In genomic region chr4:2583517-2583916, GRCh38 we compare ENCODE assay signal across 11 cellular contexts. TPM values are rescaled to one million over a fixed set of nuclear protein-coding genes. Genes with fewer than 3 reads are reported as not detected.
DNase-seq lines count a peak whose midpoint lies in the region; ATAC-seq, FAIRE-seq and TF ChIP-seq lines count a peak whose summit lies in the region.
"Had no signal": no experiment of that assay in that cellular context is flagged by ENCODE, and none has a peak within 500 bp of the region (broad histone marks: within the 10 kb centered on the region; RNA-seq: fewer than 3 reads in every experiment).

No MANE protein-coding gene starts in this region.

- H3K9me3 ChIP-seq in right atrium auricular region: no peaks in the 10 kb centered on the region
- H3K9me3 ChIP-seq in astrocyte (ENCODE audit: insufficient read depth, low read depth, low read length): no peaks in the 10 kb centered on the region

- DNase-seq in Right ventricle myocardium superior: no peak
- DNase-seq in right atrium auricular region (ENCODE audit: low spot score): no peak
- DNase-seq in astrocyte (ENCODE audit: low read depth): no peak
- DNase-seq in left colon: no peak
- DNase-seq in H4 (ENCODE audit: low spot score): no peak
- no peak for DNase-seq in activated CD8-positive, alpha-beta T cell treated with anti-CD3 and anti-CD28 coated beads for 36 hours
- DNase-seq in GM10248 (ENCODE audit: extremely low spot score): no peak
- DNase-seq: MV-4-11; stimulated activated CD4-positive, alpha-beta T cell treated with anti-CD3 and anti-CD28 coated beads, Interleukin-1b, Interleukin-23, amount 100 ng/mL, for 48 hours had no signal

- peaks cover 97% of the 10 kb centered on the region for H3K79me2 ChIP-seq in astrocyte (ENCODE audit: insufficient read depth, low read length)

- peak overlapping the region; percentile 68 for H3K27ac Mint-ChIP-seq in astrocyte (ENCODE audit: unreplicated experiment)
- no peak overlapping the region for H3K27ac Mint-ChIP-seq in activated CD8-positive, alpha-beta T cell treated with anti-CD3 and anti-CD28 coated beads for 36 hours
- H3K27ac Mint-ChIP-seq: activated naive CD4-positive, alpha-beta T cell treated with anti-CD3 and anti-CD28 coated beads, Interleukin-2, amount 50 U/mL, for 72 hours had no signal

- peaks cover 94% of the 10 kb centered on the region for H4K20me1 ChIP-seq in astrocyte (ENCODE audit: insufficient read depth, low read length)

- H3K27me3 Mint-ChIP-seq in astrocyte (ENCODE audit: low read depth, unreplicated experiment): no peaks in the 10 kb centered on the region
- H3K27me3 Mint-ChIP-seq in activated CD8-positive, alpha-beta T cell treated with anti-CD3 and anti-CD28 coated beads for 36 hours: no peaks in the 10 kb centered on the region

- no peaks in the 10 kb centered on the region for H3K9me3 Mint-ChIP-seq in astrocyte (ENCODE audit: unreplicated experiment)
- peaks cover 7% of the 10 kb centered on the region for H3K9me3 Mint-ChIP-seq in activated CD8-positive, alpha-beta T cell treated with anti-CD3 and anti-CD28 coated beads for 36 hours

- peaks cover 7% of the 10 kb centered on the region for H3K36me3 Mint-ChIP-seq in astrocyte (ENCODE audit: low read depth, unreplicated experiment)
- H3K36me3 Mint-ChIP-seq in activated CD8-positive, alpha-beta T cell treated with anti-CD3 and anti-CD28 coated beads for 36 hours (ENCODE audit: low read depth): peaks cover 18% of the 10 kb centered on the region

- peak overlapping the region; percentile 4 for H3K4me2 ChIP-seq in astrocyte (ENCODE audit: low read length)

- peaks cover 12% of the 10 kb centered on the region for H3K4me1 Mint-ChIP-seq in astrocyte (ENCODE audit: low read depth, unreplicated experiment)
- H3K4me1 Mint-ChIP-seq in activated CD8-positive, alpha-beta T cell treated with anti-CD3 and anti-CD28 coated beads for 36 hours (ENCODE audit: low read depth): peaks cover 38% of the 10 kb centered on the region

- POLR2A ChIA-PET in activated CD8-positive, alpha-beta T cell treated with anti-CD3 and anti-CD28 coated beads for 36 hours (lab: Charles Lee): no interaction called here
- POLR2A ChIA-PET in GM10248 (lab: Yijun Ruan, JAX): no interaction called here

- ATAC-seq in Right ventricle myocardium superior (ENCODE audit: poor library complexity): peak; percentile 66
- ATAC-seq in left colon: peak; percentile 71
- no peak for ATAC-seq in GM19035 (IDR thresholded peaks at IDR 0.05; ENCODE audit: unreplicated experiment)
- no peak for ATAC-seq in activated CD8-positive, alpha-beta T cell treated with anti-CD3 and anti-CD28 coated beads for 36 hours
- ATAC-seq: activated naive CD4-positive, alpha-beta T cell treated with anti-CD3 and anti-CD28 coated beads, Interleukin-2, amount 50 U/mL, for 72 hours had no signal

- no peaks in the 10 kb centered on the region for H3K36me3 ChIP-seq in right atrium auricular region
- no peaks in the 10 kb centered on the region for H3K36me3 ChIP-seq in astrocyte (ENCODE audit: insufficient read depth, low read length)

- no peaks in the 10 kb centered on the region for H3K27me3 ChIP-seq in right atrium auricular region
- no peaks in the 10 kb centered on the region for H3K27me3 ChIP-seq in astrocyte (ENCODE audit: insufficient read depth, low read length)

- intact Hi-C loops in Right ventricle myocardium superior (cut with DNase I): no loop called here
- intact Hi-C loops in left colon (cut with DNase I, micrococcal nuclease): no loop called here
- intact Hi-C loops in activated CD8-positive, alpha-beta T cell treated with anti-CD3 and anti-CD28 coated beads for 36 hours (cut with micrococcal nuclease): no loop called here

- TF ChIP-seq CTCF in right atrium auricular region (IDR thresholded peaks at IDR 0.05) (no peak), astrocyte (IDR thresholded peaks at IDR 0.05; ENCODE audit: insufficient read depth, low read depth, low read length) (no peak), GM10248 (IDR thresholded peaks at IDR 0.05; ENCODE audit: control extremely low read depth, extremely low read depth, low read depth, missing control alignments) (no peak)
- TF ChIP-seq CTCF in activated CD8-positive, alpha-beta T cell treated with anti-CD3 and anti-CD28 coated beads for 36 hours (IDR thresholded peaks at IDR 0.05): no peak

- H3K4me3 ChIP-seq in right atrium auricular region (no peak overlapping the region), astrocyte (ENCODE audit: insufficient read depth, low read depth, low read length) (no peak overlapping the region)

- H3K4me3 Mint-ChIP-seq in astrocyte (ENCODE audit: unreplicated experiment): peak overlapping the region; percentile 70
- H3K4me3 Mint-ChIP-seq in activated CD8-positive, alpha-beta T cell treated with anti-CD3 and anti-CD28 coated beads for 36 hours: no peak overlapping the region

- H2AFZ ChIP-seq in astrocyte (ENCODE audit: low read depth, low read length): no peak overlapping the region

- H3K27ac ChIP-seq in right atrium auricular region (no peak overlapping the region), astrocyte (ENCODE audit: low read depth, low read length) (no peak overlapping the region)

- H3K4me1 ChIP-seq in right atrium auricular region (peaks cover 0 to 36% of the 10 kb centered on the region in 2 donors), astrocyte (ENCODE audit: insufficient read depth, low read length) (no peaks in the 10 kb centered on the region)

- no peak overlapping the region for H3K9ac ChIP-seq in astrocyte (ENCODE audit: low read length)

- CTCF ChIA-PET in activated CD8-positive, alpha-beta T cell treated with anti-CD3 and anti-CD28 coated beads for 36 hours (lab: Charles Lee): interaction anchor here (0.7 kb wide), 1 partner anchor 14 kb away, joined by 3 read pairs; no protein-coding TSS in a partner anchor
- CTCF ChIA-PET in GM10248 (lab: Yijun Ruan, JAX): no interaction called here

- FAIRE-seq in astrocyte (lab: Jason Lieb, UNC): no peak

RNA-seq across cellular contexts. Expression of gene FAM193A, which starts 47.1 kb away (rescaled TPM):
- total RNA-seq in Right ventricle myocardium superior (14.5 TPM), right atrium auricular region (10 to 100 TPM; 14.6 to 17.0 TPM), astrocyte (27.1 and 28.8 TPM in 2 replicates), left colon (10 to 100 TPM; 22.8 to 23.7 TPM)
- 8.9 and 9.6 TPM in 2 replicates for total RNA-seq in H4 (2014; rRNA removed; shearing (Covaris generic))
- 10 to 100 TPM; 22.4 to 22.9 TPM for total RNA-seq in activated CD8-positive, alpha-beta T cell treated with anti-CD3 and anti-CD28 coated beads for 36 hours

Comparison
In these comparisons a context has a peak if more than half of its experiments do, and no peak if none do; other contexts are left out.
1. ATAC-seq: peak in Right ventricle myocardium superior (single experiment) and left colon (single experiment); none in GM19035 (single experiment) and activated CD8-positive, alpha-beta T cell treated with anti-CD3 and anti-CD28 coated beads for 36 hours (single experiment).